1 cellular context compared by ENCODE assay signal in genomic region chr1:1778827-1779675, GRCh38.
TF ChIP-seq lines count a peak whose summit lies in the region.

No MANE protein-coding gene starts in this region.

TF ChIP-seq in K562, 482 proteins besides CTCF, POLR2A, EP300 and RAD21 (continued from another document and continues in another):
- TF ChIP-seq ZNF609 (CRISPR knock-in tag; IDR thresholded peaks at IDR 0.05; ENCODE audit: borderline replicate concordance) (no peak; the same call in 1 of the 2 replicates), ARID4B (CRISPR knock-in tag; IDR thresholded peaks at IDR 0.05) (peak; percentile 91), ID3 (CRISPR knock-in tag; IDR thresholded peaks at IDR 0.05) (no peak), ID3 (tag; IDR thresholded peaks at IDR 0.05) (no peak; the same call in 1 of the 2 replicates), HNRNPUL1 (IDR thresholded peaks at IDR 0.05; ENCODE audit: low read length) (no peak), SMARCE1 (IDR thresholded peaks at IDR 0.05) (no peak), HEY1 (CRISPR knock-in tag; IDR thresholded peaks at IDR 0.05; ENCODE audit: borderline replicate concordance) (no peak), MTA1 (IDR thresholded peaks at IDR 0.05; ENCODE audit: borderline replicate concordance) (no peak; the same call in 1 of the 2 replicates), ZMIZ1 (IDR thresholded peaks at IDR 0.05; ENCODE audit: low read depth in 2 of 2, low read length in 2 of 2) (no peak; a peak in 1 of 4 replicates), NR4A1 (CRISPR knock-in tag; IDR thresholded peaks at IDR 0.05) (no peak), NR4A1 (tag; IDR thresholded peaks at IDR 0.05) (no peak), ZNF133 (CRISPR knock-in tag; IDR thresholded peaks at IDR 0.05) (no peak), DACH1 (IDR thresholded peaks at IDR 0.05; ENCODE audit: partially characterized antibody) (no peak), ZNF197 (CRISPR knock-in tag; IDR thresholded peaks at IDR 0.05; ENCODE audit: low read depth) (no peak), SP2 (IDR thresholded peaks at IDR 0.05; ENCODE audit: extremely low read depth, low read depth, low read length, poor library complexity, severe bottlenecking) (no peak), GABPB1 (CRISPR knock-in tag; IDR thresholded peaks at IDR 0.05) (peak; percentile 60), CREB3L1 (IDR thresholded peaks at IDR 0.05; ENCODE audit: borderline replicate concordance, low read depth) (peak; percentile 38; the same call in 1 of the 2 replicates), ETV6 (IDR thresholded peaks at IDR 0.05; ENCODE audit: borderline replicate concordance in 1 of 2, low read depth in 2 of 2, low read length in 1 of 2) (no peak), ETV6 (CRISPR knock-in tag; IDR thresholded peaks at IDR 0.05; ENCODE audit: borderline replicate concordance) (no peak; the same call in 1 of the 2 replicates), PBX2 (CRISPR knock-in tag; IDR thresholded peaks at IDR 0.05; ENCODE audit: low read depth) (no peak), PBX2 (tag; conservative IDR thresholded peaks at IDR 0.05; ENCODE audit: low read depth) (no peak), BCL6 (CRISPR knock-in tag; IDR thresholded peaks at IDR 0.05) (no peak), ZNF445 (CRISPR knock-in tag; IDR thresholded peaks at IDR 0.05; ENCODE audit: low read depth) (no peak), ZC3H4 (CRISPR knock-in tag; IDR thresholded peaks at IDR 0.05; ENCODE audit: borderline replicate concordance) (peak; percentile 58; the same call in 1 of the 2 replicates), NFRKB (IDR thresholded peaks at IDR 0.05; ENCODE audit: low read depth) (no peak), CLOCK (CRISPR knock-in tag; IDR thresholded peaks at IDR 0.05; ENCODE audit: borderline replicate concordance) (no peak), ZNF140 (CRISPR knock-in tag; IDR thresholded peaks at IDR 0.05) (no peak), IFI16 (CRISPR knock-in tag; IDR thresholded peaks at IDR 0.05) (no peak), SAP30 (IDR thresholded peaks at IDR 0.05; ENCODE audit: borderline replicate concordance, insufficient read depth, low read depth, low read length, poor library complexity, severe bottlenecking) (no peak), ZNF311 (CRISPR knock-in tag; IDR thresholded peaks at IDR 0.05) (no peak), BRF2 (IDR thresholded peaks at IDR 0.05; ENCODE audit: borderline replicate concordance, insufficient read depth, insufficient read length) (no peak), SLC30A9 (CRISPR knock-in tag; IDR thresholded peaks at IDR 0.05) (no peak), FOXO4 (CRISPR knock-in tag; IDR thresholded peaks at IDR 0.05) (no peak), MIER1 (IDR thresholded peaks at IDR 0.05; ENCODE audit: low read depth) (no peak), BMI1 (IDR thresholded peaks at IDR 0.05; ENCODE audit: low read length) (no peak)
